Comparison of ENCODE assay signal across 8 cellular contexts in genomic region chr19:18464646-18465045, GRCh38. TPM values are rescaled to one million over a fixed set of nuclear protein-coding genes. Genes with fewer than 3 reads are reported as not detected.
A peak's percentile ranks its signal among the peaks of the same experiment; 100 is the strongest.
DNase-seq lines count a peak whose midpoint lies in the region; ATAC-seq lines count a peak whose summit lies in the region.

No MANE protein-coding gene starts in this region.

- H3K27ac Mint-ChIP-seq in activated naive CD8-positive, alpha-beta T cell treated with anti-CD3 and anti-CD28 coated beads, Interleukin-2, amount 10 ng/mL, durations not matched to agents 7 days and 5 days = peak overlapping the region; percentile 73
- H3K27ac Mint-ChIP-seq in activated naive CD8-positive, alpha-beta T cell treated with anti-CD3 and anti-CD28 coated beads, Interleukin-2, amount 50 U/mL, for 24 hours = no peak overlapping the region

- no peak overlapping the region for H3K4me3 ChIP-seq in aorta (ENCODE audit: low read length in 2 of 2)

- 1 to 3% methylated on average over 8 of the region's 8 CpGs for WGBS in aorta, 2 donors

- H3K4me1 Mint-ChIP-seq in activated naive CD8-positive, alpha-beta T cell treated with anti-CD3 and anti-CD28 coated beads, Interleukin-2, amount 10 ng/mL, durations not matched to agents 7 days and 5 days = peaks cover 10% of the 10 kb centered on the region
- peaks cover 11% of the 10 kb centered on the region for H3K4me1 Mint-ChIP-seq in activated naive CD8-positive, alpha-beta T cell treated with anti-CD3 and anti-CD28 coated beads, Interleukin-2, amount 50 U/mL, for 24 hours

- peak overlapping the region; percentile 16 to 78 for H3K27ac ChIP-seq in aorta (ENCODE audit: low read depth in 1 of 2, low read length in 2 of 2)

- H3K27me3 ChIP-seq in aorta (ENCODE audit: control insufficient read depth in 1 of 2, insufficient read depth in 2 of 2, low read length in 1 of 2) = no peaks in the 10 kb centered on the region

- H3K4me3 Mint-ChIP-seq in activated naive CD8-positive, alpha-beta T cell treated with anti-CD3 and anti-CD28 coated beads, Interleukin-2, amount 10 ng/mL, durations not matched to agents 7 days and 5 days = no peak overlapping the region
- no peak overlapping the region for H3K4me3 Mint-ChIP-seq in activated naive CD8-positive, alpha-beta T cell treated with anti-CD3 and anti-CD28 coated beads, Interleukin-2, amount 50 U/mL, for 24 hours

- no peaks in the 10 kb centered on the region for H3K4me1 ChIP-seq in aorta (ENCODE audit: control insufficient read depth in 1 of 2, insufficient read depth in 2 of 2, low read length in 2 of 2)

- no peaks in the 10 kb centered on the region for H3K9me3 Mint-ChIP-seq in activated naive CD8-positive, alpha-beta T cell treated with anti-CD3 and anti-CD28 coated beads, Interleukin-2, amount 10 ng/mL, durations not matched to agents 7 days and 5 days
- H3K9me3 Mint-ChIP-seq in activated naive CD8-positive, alpha-beta T cell treated with anti-CD3 and anti-CD28 coated beads, Interleukin-2, amount 50 U/mL, for 24 hours = no peaks in the 10 kb centered on the region

- H3K9me3 ChIP-seq in aorta (ENCODE audit: control insufficient read depth, low read length) = no peaks in the 10 kb centered on the region

- intact Hi-C loops in aorta (cut with DNase I) = loop anchor here (5.0 to 10.0 kb wide), 4 partner anchors 38 to 380 kb away; partner anchors contain the start of gene ELL (in 1 of the 2)

- POLR2A ChIA-PET in activated naive CD8-positive, alpha-beta T cell treated with anti-CD3 and anti-CD28 coated beads, Interleukin-2, amount 10 ng/mL, durations not matched to agents 7 days and 5 days (lab: Charles Lee) = no interaction called here

- H3K36me3 Mint-ChIP-seq in activated naive CD8-positive, alpha-beta T cell treated with anti-CD3 and anti-CD28 coated beads, Interleukin-2, amount 10 ng/mL, durations not matched to agents 7 days and 5 days = peaks cover 12% of the 10 kb centered on the region
- H3K36me3 Mint-ChIP-seq in activated naive CD8-positive, alpha-beta T cell treated with anti-CD3 and anti-CD28 coated beads, Interleukin-2, amount 50 U/mL, for 24 hours (ENCODE audit: low read depth) = peaks cover 10% of the 10 kb centered on the region

- ATAC-seq in activated naive CD8-positive, alpha-beta T cell treated with anti-CD3 and anti-CD28 coated beads, Interleukin-2, amount 10 ng/mL, durations not matched to agents 7 days and 5 days (ENCODE audit: low read depth) = no peak
- ATAC-seq in activated naive CD8-positive, alpha-beta T cell treated with anti-CD3 and anti-CD28 coated beads, Interleukin-2, amount 50 U/mL, for 24 hours = no peak
- ATAC-seq in aorta (ENCODE audit: low FRiP score) (peak; percentile 75), HG02973 (IDR thresholded peaks at IDR 0.05; ENCODE audit: unreplicated experiment) (no peak), GM21825 (IDR thresholded peaks at IDR 0.05; ENCODE audit: unreplicated experiment) (no peak)
- ATAC-seq in activated CD4-positive, CD25-positive, alpha-beta regulatory T cell treated with anti-CD3 and anti-CD28 coated beads, Interleukin-2, amount 50 U/mL, for 24 hours = no peak

- no peaks in the 10 kb centered on the region for H3K27me3 Mint-ChIP-seq in activated naive CD8-positive, alpha-beta T cell treated with anti-CD3 and anti-CD28 coated beads, Interleukin-2, amount 10 ng/mL, durations not matched to agents 7 days and 5 days
- no peaks in the 10 kb centered on the region for H3K27me3 Mint-ChIP-seq in activated naive CD8-positive, alpha-beta T cell treated with anti-CD3 and anti-CD28 coated beads, Interleukin-2, amount 50 U/mL, for 24 hours

- no peaks in the 10 kb centered on the region for H3K36me3 ChIP-seq in aorta (ENCODE audit: control insufficient read depth in 1 of 2, insufficient read depth in 2 of 2, low read length in 1 of 2)

- DNase-seq in activated naive CD8-positive, alpha-beta T cell treated with anti-CD3 and anti-CD28 coated beads, Interleukin-2, amount 10 ng/mL, durations not matched to agents 7 days and 5 days = no peak
- DNase-seq in activated naive CD8-positive, alpha-beta T cell treated with anti-CD3 and anti-CD28 coated beads, Interleukin-2, amount 50 U/mL, for 24 hours = no peak
- peak; percentile 88 for DNase-seq in cerebellar cortex (ENCODE audit: low spot score)
- DNase-seq in medulla oblongata (ENCODE audit: extremely low spot score) = peak; percentile 98
- DNase-seq in aorta = peak; percentile 86 to 91

RNA-seq across cellular contexts. Expression of gene ISYNA1, which starts 26.7 kb away (rescaled TPM):
- total RNA-seq in activated naive CD8-positive, alpha-beta T cell treated with anti-CD3 and anti-CD28 coated beads, Interleukin-2, amount 10 ng/mL, durations not matched to agents 7 days and 5 days = 10 to 100 TPM; 39.6 to 43.4 TPM
- total RNA-seq in aorta = 10 to 100 TPM; 42.1 to 86.5 TPM
- polyA plus RNA-seq in aorta = 100 to 1,000 TPM in 1 of 2 donors, 10 to 100 TPM in 1; 56.0 to 535 TPM

RNA-seq across cellular contexts. Expression of gene SSBP4, which starts 45.4 kb away (rescaled TPM):
- 100 to 1,000 TPM; 152 to 158 TPM for total RNA-seq in activated naive CD8-positive, alpha-beta T cell treated with anti-CD3 and anti-CD28 coated beads, Interleukin-2, amount 10 ng/mL, durations not matched to agents 7 days and 5 days
- total RNA-seq in aorta = 10 to 100 TPM; 51.4 to 89.4 TPM
- 100 to 1,000 TPM in 1 of 2 donors, 10 to 100 TPM in 1; 40.6 to 150 TPM for polyA plus RNA-seq in aorta

RNA-seq across cellular contexts. Expression of gene ELL, which starts 57.2 kb away (rescaled TPM):
- 10 to 100 TPM; 28.5 to 31.2 TPM for total RNA-seq in activated naive CD8-positive, alpha-beta T cell treated with anti-CD3 and anti-CD28 coated beads, Interleukin-2, amount 10 ng/mL, durations not matched to agents 7 days and 5 days
- 10 to 100 TPM; 30.0 to 37.9 TPM for total RNA-seq in aorta
- polyA plus RNA-seq in aorta = 10 to 100 TPM in 1 of 2 donors, 1 to 10 TPM in 1; 7.3 to 13.1 TPM

Comparison
In these comparisons a context has a peak if more than half of its experiments do, and no peak if none do; other contexts are left out.
1. DNase-seq: peak in cerebellar cortex (single experiment), medulla oblongata (single experiment) and aorta (2 of 2); none in activated naive CD8-positive, alpha-beta T cell treated with anti-CD3 and anti-CD28 coated beads, Interleukin-2, amount 10 ng/mL, durations not matched to agents 7 days and 5 days (single experiment) and activated naive CD8-positive, alpha-beta T cell treated with anti-CD3 and anti-CD28 coated beads, Interleukin-2, amount 50 U/mL, for 24 hours (single experiment).